ENCODE assay signal across 20 cellular contexts in genomic region chr12:51293693-51294092, GRCh38. TPM values are rescaled to one million over a fixed set of nuclear protein-coding genes. Genes with fewer than 3 reads are reported as not detected.
A peak's percentile ranks its signal among the peaks of the same experiment; 100 is the strongest.
DNase-seq lines count a peak whose midpoint lies in the region; ATAC-seq and TF ChIP-seq lines count a peak whose summit lies in the region.
"Had no signal": no experiment of that assay in that cellular context is flagged by ENCODE, and none has a peak within 500 bp of the region (broad histone marks: within the 10 kb centered on the region; RNA-seq: fewer than 3 reads in every experiment).

No MANE protein-coding gene starts in this region.

- no peaks in the 10 kb centered on the region for H3K36me3 ChIP-seq in mammary epithelial cell (ENCODE audit: insufficient read depth, low read length)
- H3K36me3 ChIP-seq: transverse colon had no signal

- no peak for ATAC-seq in T-cell (replicated peaks in 1 of 4)
- ATAC-seq in esophagus mucosa: peak; percentile 67
- no peak for ATAC-seq in HG02610 (IDR thresholded peaks at IDR 0.05; ENCODE audit: unreplicated experiment)
- ATAC-seq: effector memory CD8-positive, alpha-beta T cell; left colon had no signal

- no peak overlapping the region for H2AFZ ChIP-seq in mammary epithelial cell (ENCODE audit: low read depth, low read length)

- no peaks in the 10 kb centered on the region for H3K27me3 ChIP-seq in mammary epithelial cell (ENCODE audit: insufficient read depth, low read length)
- H3K27me3 ChIP-seq: transverse colon had no signal

- intact Hi-C loops in mammary epithelial cell (cut with micrococcal nuclease) (no loop called here), MCF 10A (cut with micrococcal nuclease) (no loop called here)

- H3K4me3 Mint-ChIP-seq in MCF 10A (ENCODE audit: unreplicated experiment) (no peak overlapping the region), T-cell (no peak overlapping the region)
- H3K4me3 Mint-ChIP-seq: effector memory CD8-positive, alpha-beta T cell; nephron progenitor cell; T-helper 2 cell treated with Interferon-gamma antibody and Interleukin-4, amounts not matched to agents 5 μg/mL and 100 μg/mL, for 36 hours had no signal

- no peak overlapping the region for H3K27ac ChIP-seq in mammary epithelial cell (ENCODE audit: insufficient read depth, low read depth, low read length)
- H3K27ac ChIP-seq: transverse colon had no signal

- in situ Hi-C loops in mammary epithelial cell (cut with MboI; ENCODE audit: low sequenced_read_pairs in 2 of 2): no loop called here

- H3K27me3 Mint-ChIP-seq in MCF 10A (ENCODE audit: insufficient read depth, unreplicated experiment): no peaks in the 10 kb centered on the region
- H3K27me3 Mint-ChIP-seq in T-cell: no peaks in the 10 kb centered on the region
- H3K27me3 Mint-ChIP-seq: effector memory CD8-positive, alpha-beta T cell had no signal

- no peaks in the 10 kb centered on the region for H3K9me3 Mint-ChIP-seq in MCF 10A (ENCODE audit: unreplicated experiment)
- H3K9me3 Mint-ChIP-seq in T-cell: no peaks in the 10 kb centered on the region
- H3K9me3 Mint-ChIP-seq: effector memory CD8-positive, alpha-beta T cell; nephron progenitor cell; T-helper 2 cell treated with Interferon-gamma antibody and Interleukin-4, amounts not matched to agents 5 μg/mL and 100 μg/mL, for 36 hours had no signal

- dilution Hi-C loops in mammary epithelial cell (cut with HindIII; ENCODE audit: low sequenced_read_pairs): no loop called here

- no peaks in the 10 kb centered on the region for H3K4me1 ChIP-seq in mammary epithelial cell (ENCODE audit: insufficient read depth, low read length)

- H3K4me3 ChIP-seq in mammary epithelial cell (replicated peaks in 1 of 3; ENCODE audit: insufficient read depth in 1 of 3, low read depth in 2 of 3, low read length in 3 of 3): no peak overlapping the region
- H3K4me3 ChIP-seq: transverse colon had no signal

- H3K4me2 ChIP-seq in mammary epithelial cell (ENCODE audit: insufficient read depth, low read depth, low read length): no peak overlapping the region

- BruUV-seq in mammary epithelial cell (replicated peaks; lab: Mats Ljungman, UMichigan): no TSS peak
- no TSS peak for BruUV-seq in MCF 10A (replicated peaks; lab: Mats Ljungman, UMichigan)

- H3K9ac ChIP-seq in mammary epithelial cell (ENCODE audit: insufficient read depth, low read length): no peak overlapping the region

- DNase-seq in mammary epithelial cell (peak; percentile 17), MCF 10A (ENCODE audit: unreplicated experiment) (no peak), T-cell (no peak), superior temporal gyrus (ENCODE audit: extremely low spot score) (no peak), NOMO-1 treated with DMSO at 0.1 percent for 48 hours (lab: John Stamatoyannopoulos, UW; ENCODE audit: unreplicated experiment) (no peak)
- DNase-seq: activated naive CD4-positive, alpha-beta T cell treated with Interleukin-2 at 50 U/mL for 16 hours; DND-41; effector memory CD8-positive, alpha-beta T cell; left colon; NCI-H510A treated with DMSO at 0.1 percent for 48 hours; nephron progenitor cell; stimulated activated CD4-positive, alpha-beta T cell treated with anti-CD3 and anti-CD28 coated beads, Interleukin-1b, Interleukin-23, amount 100 ng/mL, for 48 hours; stimulated activated naive CD4-positive, alpha-beta T cell treated with Interleukin-2 at 50 U/mL for 16 hours; transverse colon had no signal

- CTCF ChIA-PET in mammary epithelial cell (lab: Charles Lee; ENCODE audit: low non-redundant PET) (no interaction called here), MCF 10A (lab: Yijun Ruan, JAX) (interaction anchor here (0.6 to 0.8 kb wide), 3 partner anchors 48 to 700 kb away, joined by 3 to 4 read pairs (median 3); no protein-coding TSS in a partner anchor), T-cell (lab: Charles Lee) (interaction anchor here in 1 of 2 donors (0.6 to 0.8 kb wide), 2 partner anchors 16 to 47 kb away, joined by 3 read pairs; no protein-coding TSS in a partner anchor)

- no peaks in the 10 kb centered on the region for H3K9me3 ChIP-seq in mammary epithelial cell (replicated peaks; ENCODE audit: insufficient read depth, low read length)
- H3K9me3 ChIP-seq: transverse colon had no signal

- POLR2A ChIA-PET in MCF 10A (lab: Yijun Ruan, JAX) (no interaction called here), T-cell (lab: Charles Lee) (no interaction called here)

- no peak for TF ChIP-seq CTCF in mammary epithelial cell (conservative IDR thresholded peaks at IDR 0.05 in 1 of 2, IDR thresholded peaks at IDR 0.05 in 1 of 2; ENCODE audit: extremely low read depth in 1 of 2, insufficient read depth in 1 of 2, low read depth in 1 of 2, low read length in 2 of 2)
- TF ChIP-seq CTCF in MCF 10A (IDR thresholded peaks at IDR 0.05; ENCODE audit: unreplicated experiment): no peak

- H3K4me1 Mint-ChIP-seq in MCF 10A (ENCODE audit: insufficient read depth, unreplicated experiment) (no peaks in the 10 kb centered on the region), T-cell (peaks cover 9 to 17% (median 15%) of the 10 kb centered on the region in 3 donors)
- H3K4me1 Mint-ChIP-seq: nephron progenitor cell had no signal

- H3K27ac Mint-ChIP-seq in MCF 10A (ENCODE audit: low read depth, unreplicated experiment) (no peak overlapping the region), T-cell (peak overlapping the region; percentile 60 to 71)
- H3K27ac Mint-ChIP-seq: nephron progenitor cell; T-helper 2 cell treated with Interferon-gamma antibody and Interleukin-4, amounts not matched to agents 5 μg/mL and 100 μg/mL, for 36 hours had no signal

- no peaks in the 10 kb centered on the region for H3K79me2 ChIP-seq in mammary epithelial cell (ENCODE audit: insufficient read depth, low read length)

- H3K36me3 Mint-ChIP-seq in MCF 10A (ENCODE audit: insufficient read depth, unreplicated experiment): no peaks in the 10 kb centered on the region
- peaks cover 44% of the 10 kb centered on the region for H3K36me3 Mint-ChIP-seq in T-cell

- no peaks in the 10 kb centered on the region for H4K20me1 ChIP-seq in mammary epithelial cell (ENCODE audit: insufficient read depth, low read length)

RNA-seq across cellular contexts. Expression of gene SMAGP, which starts 23.5 kb away (rescaled TPM):
- 10 to 100 TPM; 21.2 to 34.3 TPM for total RNA-seq in mammary epithelial cell
- polyA plus RNA-seq in mammary epithelial cell: 47.6 TPM
- polyA minus RNA-seq in mammary epithelial cell: 35.5 TPM
- 17.4 and 19.0 TPM in 2 replicates for total RNA-seq in MCF 10A (2022)
- total RNA-seq in T-cell: 1 to 10 TPM; 3.2 to 5.3 (median 3.6) TPM
- total RNA-seq in esophagus mucosa: 96.2 TPM

RNA-seq across cellular contexts. Expression of gene BIN2, which starts 30.3 kb away (rescaled TPM):
- total RNA-seq in mammary epithelial cell (not detected), MCF 10A (2022) (not detected in 2 replicates), T-cell (100 to 1,000 TPM; 196 to 240 (median 202) TPM), esophagus mucosa (1.5 TPM)
- polyA plus RNA-seq in mammary epithelial cell: not detected
- not detected for polyA minus RNA-seq in mammary epithelial cell
- total RNA-seq: chondrocyte, fibroblast of lung had no signal
- polyA plus RNA-seq: fibroblast of lung had no signal

RNA-seq across cellular contexts. Expression of gene CELA1, which starts 52.8 kb away (rescaled TPM):
- total RNA-seq in mammary epithelial cell (not detected), MCF 10A (2022) (not detected in 2 replicates), T-cell (1 to 10 TPM in 2 of 5 donors, under 1 TPM in 3; 0.47 to 3.5 (median 0.88) TPM), esophagus mucosa (not detected)
- not detected for polyA plus RNA-seq in mammary epithelial cell
- not detected for polyA minus RNA-seq in mammary epithelial cell
- total RNA-seq: chondrocyte, fibroblast of lung, left colon, posterior vena cava, transverse colon had no signal
- polyA plus RNA-seq: fibroblast of lung had no signal

RNA-seq across cellular contexts. Expression of gene DAZAP2, which starts 55.1 kb away (rescaled TPM):
- total RNA-seq in mammary epithelial cell (100 to 1,000 TPM in 1 of 2 donors, 10 to 100 TPM in 1; 90.7 to 138 TPM), MCF 10A (2022) (74.2 and 93.2 TPM in 2 replicates), T-cell (100 to 1,000 TPM; 275 to 308 (median 282) TPM), esophagus mucosa (109 TPM)
- polyA plus RNA-seq in mammary epithelial cell: 267 TPM
- polyA minus RNA-seq in mammary epithelial cell: 125 TPM

Comparison
In these comparisons a context has a peak if more than half of its experiments do, and no peak if none do; other contexts are left out.
1. RNA of gene BIN2, which starts 30.3 kb away (total RNA-seq): 196 to 240 TPM in T-cell; 1.5 TPM in esophagus mucosa (single experiment), not detected in mammary epithelial cell and not detected in MCF 10A; every median in the first group is over 10 times any median in the second.